In the genomic region with DNA sequence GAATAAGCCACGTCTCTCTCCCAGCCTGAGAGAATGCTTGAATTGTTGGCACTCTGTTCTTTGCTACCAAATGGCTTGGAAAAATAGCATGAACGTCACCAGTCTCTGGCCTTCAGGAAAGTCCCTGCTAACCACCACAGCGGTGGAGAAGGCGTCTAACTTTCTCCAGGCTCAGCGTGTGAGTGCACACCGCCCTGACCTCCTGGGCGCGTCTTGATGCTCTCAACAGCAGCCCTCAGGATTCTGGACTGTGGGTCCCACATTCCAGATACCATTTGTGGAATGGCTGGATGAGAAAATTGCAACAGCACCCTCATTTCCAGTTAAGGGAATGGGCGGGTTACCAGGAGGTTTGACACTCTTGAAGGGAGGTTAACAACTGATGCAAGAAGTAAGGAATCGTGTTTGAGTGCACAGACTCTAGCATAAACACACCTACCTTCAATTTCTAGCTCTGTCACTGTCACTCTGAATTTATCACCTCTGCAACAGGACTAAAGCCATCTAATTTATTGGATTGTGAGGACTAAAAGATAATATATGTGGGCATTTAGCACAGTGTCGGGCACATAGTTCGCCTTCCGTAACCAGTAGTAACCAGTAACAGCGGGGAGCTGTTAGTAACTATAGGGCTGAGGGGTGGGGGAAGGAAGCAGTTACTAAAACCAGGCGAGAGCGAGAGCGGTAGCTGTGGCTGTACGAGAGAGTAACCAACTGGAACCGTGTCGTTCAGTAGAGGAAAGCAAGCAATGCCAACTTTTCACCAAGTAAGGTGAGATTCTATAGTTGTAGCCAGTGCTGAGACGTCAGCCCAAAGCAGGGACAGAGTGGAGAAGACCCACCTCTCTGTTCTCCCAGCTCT, we compare ENCODE assay signal across 8 cellular contexts. TPM values are rescaled to one million over a fixed set of nuclear protein-coding genes. Genes with fewer than 3 reads are reported as not detected.
DNase-seq lines count a peak whose midpoint lies in the region; ATAC-seq lines count a peak whose summit lies in the region.

No MANE protein-coding gene starts in this region.

- H3K27me3 Mint-ChIP-seq in activated naive CD4-positive, alpha-beta T cell treated with anti-CD3 and anti-CD28 coated beads for 36 hours (ENCODE audit: low read depth): no peaks in the 10 kb centered on the region

- peaks cover 19% of the 10 kb centered on the region for H3K4me1 ChIP-seq in Karpas-422 (ENCODE audit: low read length)

- H2AFZ ChIP-seq in Karpas-422 (ENCODE audit: low read length): peak overlapping the region; percentile 57

- peaks cover 54% of the 10 kb centered on the region for H3K4me1 Mint-ChIP-seq in activated naive CD4-positive, alpha-beta T cell treated with anti-CD3 and anti-CD28 coated beads for 36 hours (ENCODE audit: low read depth)

- CTCF ChIA-PET in activated naive CD4-positive, alpha-beta T cell treated with anti-CD3 and anti-CD28 coated beads for 36 hours (lab: Charles Lee): interaction anchor here (0.5 to 5.6 kb wide), 8 partner anchors 12 to 252 kb away, joined by 3 to 47 read pairs (median 8); a partner anchor contains a TSS

- H3K9me2 ChIP-seq in Karpas-422 (replicated peaks; ENCODE audit: insufficient read depth, low read length): no peaks in the 10 kb centered on the region

- DNase-seq in ELF-1 (ENCODE audit: low read depth, low spot score) (peak; percentile 16), Karpas-422 (peak; percentile 92), left ventricle myocardium superior (no peak), SIG-M5 (lab: John Stamatoyannopoulos, UW) (no peak), DMS79 (lab: John Stamatoyannopoulos, UW) (no peak)
- peak; percentile 76 for DNase-seq in activated naive CD4-positive, alpha-beta T cell treated with anti-CD3 and anti-CD28 coated beads for 36 hours
- peak; percentile 28 to 53 for DNase-seq in stimulated activated CD4-positive, alpha-beta T cell treated with anti-CD3 and anti-CD28 coated beads, Interleukin-12 subunit alpha, Interleukin-12 subunit beta, amount 100 ng/mL, for 24 hours (ENCODE audit: low read depth in 2 of 2)

- peak overlapping the region; percentile 79 for H3K4me2 ChIP-seq in Karpas-422 (ENCODE audit: low read depth, low read length, poor library complexity, severe bottlenecking)

- ATAC-seq in GM21619 (IDR thresholded peaks at IDR 0.05; ENCODE audit: unreplicated experiment): peak; percentile 65
- peak; percentile 8 for ATAC-seq in left ventricle myocardium superior

- peak overlapping the region; percentile 98 for H3K27ac Mint-ChIP-seq in activated naive CD4-positive, alpha-beta T cell treated with anti-CD3 and anti-CD28 coated beads for 36 hours

- H4K20me1 ChIP-seq in Karpas-422 (ENCODE audit: insufficient read depth, low read depth, low read length): no peaks in the 10 kb centered on the region

- peak overlapping the region; percentile 95 for H3K9ac ChIP-seq in Karpas-422 (ENCODE audit: low read length)

- intact Hi-C loops in activated naive CD4-positive, alpha-beta T cell treated with anti-CD3 and anti-CD28 coated beads for 36 hours (cut with micrococcal nuclease): loop anchor here (1.0 to 5.0 kb wide), 5 partner anchors 329 to 776 kb away; a partner anchor contains a TSS
- intact Hi-C loops in left ventricle myocardium superior (cut with micrococcal nuclease): no loop called here

- peaks cover 30% of the 10 kb centered on the region for H3K36me3 Mint-ChIP-seq in activated naive CD4-positive, alpha-beta T cell treated with anti-CD3 and anti-CD28 coated beads for 36 hours (ENCODE audit: low read depth)

- no peaks in the 10 kb centered on the region for H3K9me3 Mint-ChIP-seq in activated naive CD4-positive, alpha-beta T cell treated with anti-CD3 and anti-CD28 coated beads for 36 hours

- peaks cover 15% of the 10 kb centered on the region for H3K79me2 ChIP-seq in Karpas-422 (ENCODE audit: low read length)

- H3K36me3 ChIP-seq in Karpas-422 (ENCODE audit: insufficient read depth, low read length): peaks cover 14% of the 10 kb centered on the region

- no peaks in the 10 kb centered on the region for H3K27me3 ChIP-seq in Karpas-422 (ENCODE audit: low read length)

- H3K9me3 ChIP-seq in Karpas-422 (ENCODE audit: low read length): no peaks in the 10 kb centered on the region; the same call in 1 of the 2 replicates

- H3K4me3 ChIP-seq in Karpas-422 (ENCODE audit: low read length): peak overlapping the region; percentile 89

- H3K27ac ChIP-seq in Karpas-422 (ENCODE audit: low read length): peak overlapping the region; percentile 92

- H3K4me3 Mint-ChIP-seq in activated naive CD4-positive, alpha-beta T cell treated with anti-CD3 and anti-CD28 coated beads for 36 hours: peak overlapping the region; percentile 92

RNA-seq across cellular contexts. Expression of a gene that starts 0.8 kb away (rescaled TPM):
- 18.7 and 53.1 TPM in 2 replicates for total RNA-seq in Karpas-422 (2014; rRNA removed; shearing (Covaris generic); ENCODE audit: low replicate concordance)
- total RNA-seq in activated naive CD4-positive, alpha-beta T cell treated with anti-CD3 and anti-CD28 coated beads for 36 hours: 10 to 100 TPM; 48.9 to 51.4 TPM
- 41.6 TPM for total RNA-seq in left ventricle myocardium superior

RNA-seq across cellular contexts. Expression of a gene that starts 11.8 kb away (rescaled TPM):
- total RNA-seq in Karpas-422 (2014; rRNA removed; shearing (Covaris generic); ENCODE audit: low replicate concordance): 0.11 and 0.29 TPM in 2 replicates
- total RNA-seq in activated naive CD4-positive, alpha-beta T cell treated with anti-CD3 and anti-CD28 coated beads for 36 hours: 10 to 100 TPM; 14.2 to 15.0 TPM
- 10.9 TPM for total RNA-seq in left ventricle myocardium superior

Comparison
In these comparisons a context has a peak if more than half of its experiments do, and no peak if none do; other contexts are left out.
1. DNase-seq: peak in ELF-1 (single experiment), Karpas-422 (single experiment), activated naive CD4-positive, alpha-beta T cell treated with anti-CD3 and anti-CD28 coated beads for 36 hours (single experiment) and stimulated activated CD4-positive, alpha-beta T cell treated with anti-CD3 and anti-CD28 coated beads, Interleukin-12 subunit alpha, Interleukin-12 subunit beta, amount 100 ng/mL, for 24 hours (2 of 2); none in left ventricle myocardium superior (single experiment), SIG-M5 (single experiment) and DMS79 (single experiment).